9 cellular contexts compared by ENCODE assay signal in the genomic region with DNA sequence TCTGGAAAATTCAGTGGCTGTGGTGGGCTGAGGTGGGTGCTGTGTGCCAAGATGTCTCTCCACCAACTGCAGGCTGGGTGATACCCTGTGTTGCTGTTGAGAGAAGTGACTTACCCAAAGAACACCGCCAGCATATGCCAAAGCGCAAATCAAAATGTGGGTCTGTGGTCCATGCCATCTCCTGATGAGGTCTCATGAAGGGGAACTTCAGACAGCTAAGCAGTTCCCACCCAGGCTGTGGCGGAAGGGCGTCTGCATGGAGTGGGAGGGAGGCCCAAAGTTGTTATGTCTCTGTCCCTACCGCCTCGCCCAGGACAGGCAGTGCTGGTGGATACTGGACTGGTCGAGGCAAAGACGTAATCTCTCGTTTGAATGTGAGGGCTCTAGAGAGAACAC.
DNase-seq lines count a peak whose midpoint lies in the region; TF ChIP-seq lines count a peak whose summit lies in the region.
"Had no signal": no experiment of that assay in that cellular context is flagged by ENCODE, and none has a peak within 500 bp of the region (broad histone marks: within the 10 kb centered on the region; RNA-seq: fewer than 3 reads in every experiment).

No MANE protein-coding gene starts in this region.

- H3K4me1 ChIP-seq in OCI-LY3 (ENCODE audit: low read length) (peaks cover 35% of the 10 kb centered on the region), colonic mucosa (peaks cover 4% of the 10 kb centered on the region), tibial nerve (peaks cover 0 to 12% (median 5%) of the 10 kb centered on the region in 4 donors)

- no peaks in the 10 kb centered on the region for H4K20me1 ChIP-seq in OCI-LY3 (ENCODE audit: insufficient read depth, low read length)

- no peak overlapping the region for H2AFZ ChIP-seq in OCI-LY3 (ENCODE audit: low read depth, low read length)

- peak overlapping the region; percentile 68; the same call in 1 of the 2 replicates for H3K9ac ChIP-seq in OCI-LY3 (ENCODE audit: low read length)
- no peak overlapping the region for H3K9ac ChIP-seq in colonic mucosa (ENCODE audit: low read depth in 2 of 2, low read length in 2 of 2)

- DNase-seq in DMS 273 (lab: John Stamatoyannopoulos, UW; ENCODE audit: unreplicated experiment) (peak; percentile 51), DMS 273 treated with DMSO at 0.1 percent for 48 hours (lab: John Stamatoyannopoulos, UW) (no peak), colonic mucosa (no peak), posterior vena cava (ENCODE audit: low spot score) (peak; percentile 66), tibial nerve (ENCODE audit: low spot score in 2 of 2) (no peak), GM19240 (ENCODE audit: insufficient read length, low spot score) (no peak), NCI-H226 (no peak)

- TF ChIP-seq POLR2A in tibial nerve (IDR thresholded peaks at IDR 0.05) = no peak

- no peaks in the 10 kb centered on the region for H3K79me2 ChIP-seq in OCI-LY3 (ENCODE audit: low read length)

- H3K36me3 ChIP-seq in OCI-LY3 (replicated peaks; ENCODE audit: low read depth, low read length) = no peaks in the 10 kb centered on the region
- H3K36me3 ChIP-seq in colonic mucosa = no peaks in the 10 kb centered on the region
- H3K36me3 ChIP-seq in tibial nerve = peaks cover 0 to 29% (median 0%) of the 10 kb centered on the region in 3 donors

- 88 to 93% methylated on average over 9 of the region's 9 CpGs for WGBS in tibial nerve, 2 donors

- H3K9me3 ChIP-seq in OCI-LY3 (ENCODE audit: insufficient read depth, low read length) (no peaks in the 10 kb centered on the region), colonic mucosa (no peaks in the 10 kb centered on the region), tibial nerve (no peaks in the 10 kb centered on the region)

- H3K4me2 ChIP-seq in OCI-LY3 (ENCODE audit: low read length) = peak overlapping the region; percentile 67

- H3K27ac ChIP-seq in OCI-LY3 (ENCODE audit: low read length) (peak overlapping the region; percentile 93), colonic mucosa (peak overlapping the region; percentile 47), tibial nerve (peak overlapping the region in 1 of 4 donors; percentile 36)
- H3K27ac ChIP-seq: 22Rv1 had no signal

- TF ChIP-seq CTCF in OCI-LY3 (IDR thresholded peaks at IDR 0.05; ENCODE audit: low read depth, low read length) = no peak
- TF ChIP-seq CTCF in colonic mucosa (IDR thresholded peaks at IDR 0.05) = no peak
- no peak for TF ChIP-seq CTCF in tibial nerve (IDR thresholded peaks at IDR 0.05)

- H3K27me3 ChIP-seq in OCI-LY3 (ENCODE audit: low read depth, low read length) (no peaks in the 10 kb centered on the region), colonic mucosa (no peaks in the 10 kb centered on the region), tibial nerve (no peaks in the 10 kb centered on the region)

- intact Hi-C loops in colonic mucosa (cut with DNase I) = no loop called here
- intact Hi-C loops in posterior vena cava (cut with DNase I) = no loop called here

- TF ChIP-seq EP300 in tibial nerve (IDR thresholded peaks at IDR 0.05) = no peak

- H3K4me3 ChIP-seq in OCI-LY3 (ENCODE audit: low read length) (peak overlapping the region; percentile 63), colonic mucosa (no peak overlapping the region), tibial nerve (no peak overlapping the region)

Comparison
In these comparisons a context has a peak if more than half of its experiments do, and no peak if none do; other contexts are left out.
1. DNase-seq: peak in DMS 273 (single experiment) and posterior vena cava (single experiment); none in DMS 273 treated with DMSO at 0.1 percent for 48 hours (single experiment), colonic mucosa (single experiment), tibial nerve (0 of 2), GM19240 (single experiment) and NCI-H226 (single experiment).